19 cellular contexts compared by ENCODE assay signal in genomic region chr16:78709137-78709871, GRCh38.
"Had no signal": no experiment of that assay in that cellular context is flagged by ENCODE, and none has a peak within 500 bp of the region (broad histone marks: within the 10 kb centered on the region; RNA-seq: fewer than 3 reads in every experiment).

No MANE protein-coding gene starts in this region.

- H3K27ac ChIP-seq: cardiac muscle cell, dorsolateral prefrontal cortex, foreskin keratinocyte, neutrophil, SJCRH30, tibial nerve had no signal

- FAIRE-seq: astrocyte had no signal

- H3K27me3 ChIP-seq: cardiac muscle cell, dorsolateral prefrontal cortex, foreskin keratinocyte, neutrophil, SJCRH30, tibial nerve had no signal

- H3K4me3 ChIP-seq: cardiac muscle cell, dorsolateral prefrontal cortex, SJCRH30, tibial nerve had no signal

- ATAC-seq: foreskin keratinocyte had no signal

- H3K9me3 ChIP-seq: neutrophil, SJCRH30 had no signal

- H3K4me3 Mint-ChIP-seq: mesothelial cell of epicardium; T-helper 2 cell treated with Interferon-gamma antibody and Interleukin-4, amounts not matched to agents 5 μg/mL and 100 μg/mL, for 36 hours had no signal

- DNase-seq: activated CD4-positive, alpha-beta T cell treated with anti-CD3 and anti-CD28 coated beads, Interleukin-2, amount 50 U/mL, for 48 hours; activated effector memory CD4-positive, alpha-beta T cell treated with Interleukin-2 at 50 U/mL for 16 hours; activated naive CD4-positive, alpha-beta T cell treated with anti-CD3 and anti-CD28 coated beads, Interleukin-2, amount 50 U/mL, for 16 hours; activated T-cell treated with anti-CD3 and anti-CD28 coated beads, Interleukin-2, amount 50 U/mL, for 1 hour; dorsolateral prefrontal cortex; foreskin keratinocyte; glutamatergic neuron; hypothalamus; kidney glomerular epithelial cell; SJCRH30; stimulated activated CD4-positive, alpha-beta T cell treated with anti-CD3 and anti-CD28 coated beads, Interleukin-4, amount 100 ng/mL, for 24 hours; stimulated activated naive CD4-positive, alpha-beta T cell; substantia nigra had no signal

- H3K27ac Mint-ChIP-seq: mesothelial cell of epicardium; T-helper 2 cell treated with Interferon-gamma antibody and Interleukin-4, amounts not matched to agents 5 μg/mL and 100 μg/mL, for 36 hours had no signal

- H3K36me3 ChIP-seq: cardiac muscle cell, neutrophil, SJCRH30, tibial nerve had no signal

- H3K4me1 ChIP-seq: foreskin keratinocyte, tibial nerve had no signal
